29 cellular contexts compared by ENCODE assay signal in genomic region chr12:115806000-115806399, GRCh38.
"Had no signal": no experiment of that assay in that cellular context is flagged by ENCODE, and none has a peak within 500 bp of the region (broad histone marks: within the 10 kb centered on the region; RNA-seq: fewer than 3 reads in every experiment).

No MANE protein-coding gene starts in this region.

- H3K4me1 ChIP-seq: esophagus muscularis mucosa, esophagus squamous epithelium, foreskin keratinocyte, gastrocnemius medialis, gastroesophageal sphincter, heart left ventricle, heart right ventricle had no signal

- ATAC-seq: effector memory CD8-positive, alpha-beta T cell; esophagus mucosa; foreskin keratinocyte; gastrocnemius medialis; gastroesophageal sphincter; heart left ventricle; heart right ventricle had no signal

- H3K27me3 ChIP-seq: colonic mucosa, foreskin keratinocyte, heart left ventricle, hepatocyte had no signal

- FAIRE-seq: colon, endometrium, endothelial cell of umbilical vein, frontal cortex had no signal

- H3K9me3 ChIP-seq: colonic mucosa, esophagus squamous epithelium, gastrocnemius medialis, gastroesophageal sphincter had no signal

- H3K27ac ChIP-seq: colonic mucosa, coronary artery, dorsolateral prefrontal cortex, epithelial cell of prostate, esophagus muscularis mucosa, esophagus squamous epithelium, foreskin keratinocyte, gastrocnemius medialis, gastroesophageal sphincter, heart left ventricle, heart right ventricle, hepatocyte had no signal

- H3K36me3 ChIP-seq: colonic mucosa, esophagus muscularis mucosa, esophagus squamous epithelium, gastrocnemius medialis, gastroesophageal sphincter, heart left ventricle, heart right ventricle had no signal

- DNase-seq: colonic mucosa; cortex of kidney; dermis blood vessel endothelial cell; dorsolateral prefrontal cortex; effector CD4-positive, alpha-beta T cell; effector CD8-positive, alpha-beta T cell; effector memory CD4-positive, alpha-beta T cell; effector memory CD8-positive, alpha-beta T cell; endodermal cell; erythroblast; esophagus squamous epithelium; foreskin fibroblast; foreskin keratinocyte; foreskin melanocyte; gastrocnemius medialis; glutamatergic neuron; head of caudate nucleus; heart left ventricle; heart right ventricle had no signal

- H3K4me2 ChIP-seq: hepatocyte had no signal

- H3K4me3 ChIP-seq: colonic mucosa, coronary artery, dorsolateral prefrontal cortex, esophagus muscularis mucosa, esophagus squamous epithelium, gastrocnemius medialis, gastroesophageal sphincter, heart left ventricle, heart right ventricle, hepatocyte had no signal

- H3K79me2 ChIP-seq: hepatocyte had no signal

- H2AFZ ChIP-seq: hepatocyte had no signal
